ENCODE assay signal across 23 cellular contexts in genomic region chr3:9582332-9582731, GRCh38. TPM values are rescaled to one million over a fixed set of nuclear protein-coding genes. Genes with fewer than 3 reads are reported as not detected.
DNase-seq lines count a peak whose midpoint lies in the region; TF ChIP-seq lines count a peak whose summit lies in the region.
"Had no signal": no experiment of that assay in that cellular context is flagged by ENCODE, and none has a peak within 500 bp of the region (broad histone marks: within the 10 kb centered on the region; RNA-seq: fewer than 3 reads in every experiment).

No MANE protein-coding gene starts in this region.

- H3K4me3 Mint-ChIP-seq in H9, result peak overlapping the region in 1 of 2 experiments; percentile 21; a peak in 2 of 5 replicates
- H3K4me3 Mint-ChIP-seq: CD4-positive, CD25-positive, alpha-beta regulatory T cell had no signal

- no peaks in the 10 kb centered on the region for H3K36me3 ChIP-seq in MM.1S (replicated peaks; ENCODE audit: insufficient read depth, low read length)
- H3K36me3 ChIP-seq: BLaER1, SJCRH30 had no signal

- H2BK120ac ChIP-seq in H9 (ENCODE audit: low read depth, low read length, poor library complexity, severe bottlenecking), result no peak overlapping the region

- H3K9me3 ChIP-seq in H9 (ENCODE audit: control insufficient read depth, low read depth, low read length), result no peaks in the 10 kb centered on the region
- no peaks in the 10 kb centered on the region for H3K9me3 ChIP-seq in MM.1S (replicated peaks; ENCODE audit: insufficient read depth, low read length)
- H3K9me3 ChIP-seq: SJCRH30 had no signal

- peaks cover 13 to 15% of the 10 kb centered on the region in 2 experiments for H3K4me1 Mint-ChIP-seq in H9
- H3K4me1 Mint-ChIP-seq: CD4-positive, CD25-positive, alpha-beta regulatory T cell had no signal

- H3K9ac ChIP-seq in H9 (ENCODE audit: extremely low read depth, insufficient read length, low read length), result no peak overlapping the region
- no peak overlapping the region for H3K9ac ChIP-seq in MM.1S (ENCODE audit: low read length)
- H3K9ac ChIP-seq: BLaER1 had no signal

- H3K4me1 ChIP-seq in H9 (ENCODE audit: insufficient read depth, low read length), result peaks cover 6% of the 10 kb centered on the region; the same call in 1 of the 2 replicates
- no peaks in the 10 kb centered on the region for H3K4me1 ChIP-seq in MM.1S (ENCODE audit: low read length)
- H3K4me1 ChIP-seq: BLaER1, SJCRH30 had no signal

- DNase-seq in H9 (no peak), cerebellar cortex (ENCODE audit: low spot score) (peak; percentile 0), iPS DF 4.7 (ENCODE audit: extremely low read depth, low spot score) (peak; percentile 19), left kidney (ENCODE audit: low read depth, low spot score) (peak; percentile 24), MM.1S (no peak), foreskin fibroblast (no peak)
- DNase-seq in stimulated activated CD4-positive, alpha-beta T cell treated with anti-CD3 and anti-CD28 coated beads, Interleukin-1b, Interleukin-23, amount 100 ng/mL, for 48 hours, result no peak
- DNase-seq: CD4-positive, CD25-positive, alpha-beta regulatory T cell; DMS53; GOT3; Kasumi-1; NCI-H2029 treated with DMSO at 0.1 percent for 48 hours; NCI-H446 treated with DMSO at 0.1 percent for 48 hours; NCI-H526; NCI-H82; NK-92 treated with Interleukin-12 subunit alpha and Interleukin-12 subunit beta, amount 100 ng/mL, for 24 hours; PC-9; SJCRH30 had no signal

- no peak overlapping the region for H3K4ac ChIP-seq in H9 (ENCODE audit: low read depth, low read length)

- no peak overlapping the region for H3K56ac ChIP-seq in H9 (ENCODE audit: insufficient read length, low read depth, low read length)

- peaks cover 2% of the 10 kb centered on the region; the same call in 1 of the 2 replicates for H3K27me3 Mint-ChIP-seq in H9 (ENCODE audit: low read depth)

- peak overlapping the region; percentile 7 for H3K18ac ChIP-seq in H9 (ENCODE audit: insufficient read length, low read depth, low read length)

- H3K36me3 Mint-ChIP-seq in H9 (ENCODE audit: insufficient read depth in 1 of 3, low read depth in 3 of 3), result peaks cover 2 to 12% (median 10%) of the 10 kb centered on the region in 3 experiments; a peak in 5 of 7 replicates
- H3K36me3 Mint-ChIP-seq: CD4-positive, CD25-positive, alpha-beta regulatory T cell had no signal

- no peak overlapping the region for H3T11ph ChIP-seq in H9 (ENCODE audit: low read length)

- no peaks in the 10 kb centered on the region for H3F3A ChIP-seq in MM.1S (ENCODE audit: insufficient read depth, low read length)

- H3K27ac ChIP-seq in H9 (ENCODE audit: insufficient read length, low read depth, low read length) (peak overlapping the region; percentile 27), MM.1S (ENCODE audit: low read length) (no peak overlapping the region)
- H3K27ac ChIP-seq: BLaER1, HL-60, PC-9, SJCRH30 had no signal

- H3K9me2 ChIP-seq in MM.1S (replicated peaks; ENCODE audit: insufficient read depth, low read length), result no peaks in the 10 kb centered on the region; the same call in 1 of the 2 replicates

- H3K23me2 ChIP-seq in H9 (ENCODE audit: insufficient read length, low read depth, low read length, poor library complexity, severe bottlenecking), result no peaks in the 10 kb centered on the region

- H4K20me1 ChIP-seq in H9 (ENCODE audit: control insufficient read depth, insufficient read depth, insufficient read length) (no peaks in the 10 kb centered on the region), MM.1S (ENCODE audit: insufficient read depth, low read length) (no peaks in the 10 kb centered on the region)
- H4K20me1 ChIP-seq: BLaER1 had no signal

- H2BK20ac ChIP-seq in H9 (ENCODE audit: low read depth, low read length, poor library complexity, severe bottlenecking), result no peak overlapping the region

- H3K9me3 Mint-ChIP-seq in H9, result peaks cover 10 to 17% of the 10 kb centered on the region in 2 experiments

- H2BK15ac ChIP-seq in H9 (ENCODE audit: low read depth, low read length), result no peak overlapping the region

- TF ChIP-seq CTCF in H9 (conservative IDR thresholded peaks at IDR 0.05), result no peak
- no peak for TF ChIP-seq CTCF in MM.1S (IDR thresholded peaks at IDR 0.05; ENCODE audit: low read length)
- no peak for TF ChIP-seq CTCF in foreskin fibroblast (IDR thresholded peaks at IDR 0.05; ENCODE audit: low read depth, low read length)

- H3K4me3 ChIP-seq in MM.1S (ENCODE audit: low read length) (no peak overlapping the region), foreskin fibroblast (ENCODE audit: low read depth in 1 of 2, low read length in 2 of 2) (no peak overlapping the region)
- H3K4me3 ChIP-seq: BLaER1, K562, PC-9, SJCRH30 had no signal

- H3K27me3 ChIP-seq in H9 (ENCODE audit: insufficient read depth, low read length) (no peaks in the 10 kb centered on the region), MM.1S (replicated peaks; ENCODE audit: insufficient read depth, low read length) (no peaks in the 10 kb centered on the region)
- H3K27me3 ChIP-seq: BLaER1, SJCRH30 had no signal

- no peak overlapping the region for H4K5ac ChIP-seq in H9 (ENCODE audit: insufficient read length, low read depth, low read length)

- H3K27ac Mint-ChIP-seq in H9, result peak overlapping the region in 2 of 3 experiments; percentile 79 to 89; a peak in 4 of 7 replicates
- H3K27ac Mint-ChIP-seq: CD4-positive, CD25-positive, alpha-beta regulatory T cell had no signal

- H3K79me2 ChIP-seq in H9 (ENCODE audit: insufficient read depth, low read length), result no peaks in the 10 kb centered on the region
- H3K79me2 ChIP-seq in MM.1S (ENCODE audit: low read length), result no peaks in the 10 kb centered on the region

- no CpG with 5 or more reads among the region's 3 CpGs for WGBS in H9 (ENCODE audit: extremely low coverage, insufficient read length, low lambda C conversion rate)

- H4K8ac ChIP-seq in H9 (replicated peaks; ENCODE audit: insufficient read length, low read depth, low read length), result no peak overlapping the region

- no peak overlapping the region for H4K91ac ChIP-seq in H9 (ENCODE audit: insufficient read length, low read depth, low read length)

- no peak overlapping the region for H2AFZ ChIP-seq in H9 (ENCODE audit: low read length)
- H2AFZ ChIP-seq in MM.1S (ENCODE audit: low read length), result no peak overlapping the region
- H2AFZ ChIP-seq: PC-9 had no signal

- no peak overlapping the region for H2BK12ac ChIP-seq in H9 (ENCODE audit: insufficient read length, low read depth, low read length)

- peak overlapping the region; percentile 41 for H2BK5ac ChIP-seq in H9 (ENCODE audit: insufficient read length, low read length)

- H3K79me1 ChIP-seq in H9 (ENCODE audit: insufficient read depth, low read depth, low read length, poor library complexity, severe bottlenecking), result no peaks in the 10 kb centered on the region

- no peak overlapping the region for H3K23ac ChIP-seq in H9 (ENCODE audit: insufficient read length, low read depth, low read length)

- H2AK5ac ChIP-seq in H9 (ENCODE audit: insufficient read length, low read length), result no peak overlapping the region

- no peak overlapping the region for H3K4me2 ChIP-seq in H9 (ENCODE audit: insufficient read depth, insufficient read length, low read length)
- H3K4me2 ChIP-seq in MM.1S (ENCODE audit: low read depth, low read length), result no peak overlapping the region
- H3K4me2 ChIP-seq: BLaER1, PC-9 had no signal

- H3K14ac ChIP-seq in H9 (ENCODE audit: insufficient read depth, low read length), result no peak overlapping the region; the same call in 1 of the 2 replicates

RNA-seq across cellular contexts. Expression of gene LHFPL4, which starts 28.7 kb away (rescaled TPM):
- total RNA-seq in H9 (2021), result 16.3 and 19.2 TPM in 2 replicates
- total RNA-seq: CD4-positive, CD25-positive, alpha-beta regulatory T cell; K562; PC-9; Right ventricle myocardium inferior; RPMI7951; SJCRH30 had no signal

Comparison
In these comparisons a context has a peak if more than half of its experiments do, and no peak if none do; other contexts are left out.
1. DNase-seq: peak in cerebellar cortex (single experiment), iPS DF 4.7 (single experiment) and left kidney (single experiment); none in H9 (single experiment), MM.1S (single experiment), foreskin fibroblast (0 of 2) and stimulated activated CD4-positive, alpha-beta T cell treated with anti-CD3 and anti-CD28 coated beads, Interleukin-1b, Interleukin-23, amount 100 ng/mL, for 48 hours (single experiment).